Comparison of ENCODE assay signal across 1 cellular context in the genomic region with DNA sequence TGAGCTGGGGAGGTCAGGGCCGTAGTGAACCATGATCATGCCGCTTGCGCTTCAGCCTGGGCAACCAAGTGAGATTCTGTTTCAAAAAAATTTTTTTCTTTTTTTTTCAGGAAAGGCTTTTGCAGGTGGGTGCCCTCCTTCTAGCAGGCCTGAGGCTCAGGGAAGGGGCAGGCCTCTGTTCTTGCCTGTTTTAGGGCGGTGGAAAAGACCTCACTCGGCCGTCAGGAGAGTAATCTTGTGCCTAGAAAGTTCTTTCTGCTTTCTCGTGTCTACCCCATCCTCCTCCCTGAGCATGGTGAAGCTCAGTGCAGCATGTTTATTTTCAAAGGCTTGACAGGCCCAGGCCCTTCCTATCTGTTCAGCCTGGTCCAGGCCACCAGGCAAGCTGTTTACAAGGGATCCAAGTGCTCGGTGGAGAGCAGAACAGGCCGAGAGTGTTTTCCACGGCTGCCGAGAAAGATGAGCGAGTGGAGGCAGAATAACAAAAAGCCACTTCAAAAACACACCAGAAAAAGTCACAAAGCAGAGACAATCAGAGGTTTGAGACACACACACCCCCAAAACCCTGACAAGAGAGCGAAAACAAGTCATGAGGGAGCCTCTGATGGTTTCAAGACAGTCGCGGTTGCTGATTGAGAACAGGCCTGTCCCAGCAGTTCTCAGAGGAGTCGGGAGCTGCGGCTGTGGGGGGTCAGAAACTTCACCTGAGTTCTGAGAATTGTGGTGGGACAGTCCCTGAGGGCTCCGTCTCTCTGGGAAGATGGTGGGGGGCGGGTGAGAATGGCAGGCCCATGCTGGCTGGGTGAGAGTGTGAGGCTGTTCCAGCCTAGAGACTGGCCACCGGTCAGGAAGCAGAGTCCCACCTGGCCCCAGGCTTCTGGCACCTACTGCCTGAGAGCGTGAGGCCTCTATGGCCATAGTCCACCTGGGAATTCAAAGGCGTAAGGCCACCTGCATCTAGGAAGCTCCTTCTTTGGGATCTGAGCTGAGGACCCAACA.
TF ChIP-seq lines count a peak whose summit lies in the region.

No MANE protein-coding gene starts in this region.

TF ChIP-seq in HepG2, 621 proteins besides CTCF, POLR2A, EP300 and RAD21:
- TF ChIP-seq ZNF687 (CRISPR knock-in tag; IDR thresholded peaks at IDR 0.05) (peak; percentile 12; the same call in 1 of the 2 replicates), ZNF572 (CRISPR knock-in tag; IDR thresholded peaks at IDR 0.05) (no peak)
